13 cellular contexts compared by ENCODE assay signal in genomic region chr3:169509359-169509758, GRCh38.
DNase-seq lines count a peak whose midpoint lies in the region; ATAC-seq lines count a peak whose summit lies in the region.
"Had no signal": no experiment of that assay in that cellular context is flagged by ENCODE, and none has a peak within 500 bp of the region (broad histone marks: within the 10 kb centered on the region; RNA-seq: fewer than 3 reads in every experiment).

No MANE protein-coding gene starts in this region.

- ATAC-seq in HG02610 (IDR thresholded peaks at IDR 0.05; ENCODE audit: unreplicated experiment) = peak; percentile 91
- peak; percentile 89 for ATAC-seq in HG03469 (IDR thresholded peaks at IDR 0.05; ENCODE audit: unreplicated experiment)
- ATAC-seq in stimulated activated effector memory CD8-positive, alpha-beta T cell treated with anti-CD3 and anti-CD28 coated beads, Interleukin-12 subunit alpha, Interleukin-12 subunit beta, amount 100 ng/mL, for 72 hours = peak; percentile 28
- ATAC-seq: left colon, Panc1 had no signal

- no peak overlapping the region for H3K4me3 Mint-ChIP-seq in activated naive CD4-positive, alpha-beta T cell treated with anti-CD3 and anti-CD28 coated beads, Interleukin-2, amount 10 ng/mL, durations not matched to agents 7 days and 5 days
- no peak overlapping the region for H3K4me3 Mint-ChIP-seq in stimulated activated effector memory CD8-positive, alpha-beta T cell treated with anti-CD3 and anti-CD28 coated beads, Interleukin-12 subunit alpha, Interleukin-12 subunit beta, amount 100 ng/mL, for 72 hours

- peaks cover 16% of the 10 kb centered on the region for H3K4me1 Mint-ChIP-seq in activated naive CD4-positive, alpha-beta T cell treated with anti-CD3 and anti-CD28 coated beads, Interleukin-2, amount 10 ng/mL, durations not matched to agents 7 days and 5 days
- H3K4me1 Mint-ChIP-seq in stimulated activated effector memory CD8-positive, alpha-beta T cell treated with anti-CD3 and anti-CD28 coated beads, Interleukin-12 subunit alpha, Interleukin-12 subunit beta, amount 100 ng/mL, for 72 hours = peaks cover 9% of the 10 kb centered on the region

- H3K36me3 Mint-ChIP-seq in activated naive CD4-positive, alpha-beta T cell treated with anti-CD3 and anti-CD28 coated beads, Interleukin-2, amount 10 ng/mL, durations not matched to agents 7 days and 5 days = no peaks in the 10 kb centered on the region
- H3K36me3 Mint-ChIP-seq in stimulated activated effector memory CD8-positive, alpha-beta T cell treated with anti-CD3 and anti-CD28 coated beads, Interleukin-12 subunit alpha, Interleukin-12 subunit beta, amount 100 ng/mL, for 72 hours = no peaks in the 10 kb centered on the region

- no peak for DNase-seq in activated naive CD4-positive, alpha-beta T cell treated with anti-CD3 and anti-CD28 coated beads, Interleukin-2, amount 10 ng/mL, durations not matched to agents 7 days and 5 days
- DNase-seq in activated naive CD4-positive, alpha-beta T cell treated with Interleukin-2 at 50 U/mL for 16 hours = no peak
- no peak for DNase-seq in stimulated activated effector memory CD8-positive, alpha-beta T cell treated with anti-CD3 and anti-CD28 coated beads, Interleukin-12 subunit alpha, Interleukin-12 subunit beta, amount 100 ng/mL, for 72 hours (ENCODE audit: low spot score in 2 of 2)
- DNase-seq in stimulated activated CD4-positive, alpha-beta T cell treated with anti-CD3 and anti-CD28 coated beads, Interleukin-15, amount 100 ng/mL, for 24 hours = no peak
- DNase-seq in putamen (ENCODE audit: low spot score) = no peak
- no peak for DNase-seq in AG08396 (ENCODE audit: low spot score)
- DNase-seq: ACHN; activated CD4-positive, alpha-beta T cell treated with anti-CD3 and anti-CD28 coated beads for 1 hour; left colon; right cardiac atrium had no signal

- CTCF ChIA-PET in activated naive CD4-positive, alpha-beta T cell treated with anti-CD3 and anti-CD28 coated beads, Interleukin-2, amount 10 ng/mL, durations not matched to agents 7 days and 5 days (lab: Charles Lee) = no interaction called here

- H3K27me3 Mint-ChIP-seq in activated naive CD4-positive, alpha-beta T cell treated with anti-CD3 and anti-CD28 coated beads, Interleukin-2, amount 10 ng/mL, durations not matched to agents 7 days and 5 days = no peaks in the 10 kb centered on the region

- H3K27ac Mint-ChIP-seq in activated naive CD4-positive, alpha-beta T cell treated with anti-CD3 and anti-CD28 coated beads, Interleukin-2, amount 10 ng/mL, durations not matched to agents 7 days and 5 days = peak overlapping the region; percentile 26
- no peak overlapping the region for H3K27ac Mint-ChIP-seq in stimulated activated effector memory CD8-positive, alpha-beta T cell treated with anti-CD3 and anti-CD28 coated beads, Interleukin-12 subunit alpha, Interleukin-12 subunit beta, amount 100 ng/mL, for 72 hours

- no peaks in the 10 kb centered on the region for H3K9me3 Mint-ChIP-seq in activated naive CD4-positive, alpha-beta T cell treated with anti-CD3 and anti-CD28 coated beads, Interleukin-2, amount 10 ng/mL, durations not matched to agents 7 days and 5 days
- H3K9me3 Mint-ChIP-seq in stimulated activated effector memory CD8-positive, alpha-beta T cell treated with anti-CD3 and anti-CD28 coated beads, Interleukin-12 subunit alpha, Interleukin-12 subunit beta, amount 100 ng/mL, for 72 hours = no peaks in the 10 kb centered on the region

Comparison
In these comparisons a context has a peak if more than half of its experiments do, and no peak if none do; other contexts are left out.
1. ATAC-seq: peak in every context shown above with its lines; median percentile 91 in HG02610; 89 in HG03469; 28 in stimulated activated effector memory CD8-positive, alpha-beta T cell treated with anti-CD3 and anti-CD28 coated beads, Interleukin-12 subunit alpha, Interleukin-12 subunit beta, amount 100 ng/mL, for 72 hours.